Comparison of ENCODE assay signal across 2 cellular contexts in the genomic region with DNA sequence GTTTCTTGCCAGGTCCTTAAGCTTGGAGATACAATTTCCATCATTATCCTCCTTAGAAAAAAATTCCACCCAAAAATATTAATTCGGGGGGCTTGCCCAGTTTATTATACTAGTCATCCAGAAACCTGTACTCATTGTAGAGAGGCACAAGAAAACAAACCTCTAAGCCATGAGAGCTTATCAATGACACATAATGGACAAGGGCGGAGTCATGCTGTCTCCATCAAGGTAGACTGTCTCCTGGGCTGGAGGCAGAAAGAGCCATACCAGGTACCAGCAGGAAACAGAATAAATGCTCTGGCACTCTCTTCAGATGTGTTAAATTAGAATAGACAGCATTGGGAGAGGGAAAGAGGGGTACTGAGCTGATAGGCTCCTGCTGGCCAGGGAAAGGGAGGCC.
TF ChIP-seq lines count a peak whose summit lies in the region.

No MANE protein-coding gene starts in this region.

TF ChIP-seq in SK-N-SH, 30 proteins besides CTCF, POLR2A, EP300 and RAD21 (continued from another document):
- TF ChIP-seq, protein P1, sequence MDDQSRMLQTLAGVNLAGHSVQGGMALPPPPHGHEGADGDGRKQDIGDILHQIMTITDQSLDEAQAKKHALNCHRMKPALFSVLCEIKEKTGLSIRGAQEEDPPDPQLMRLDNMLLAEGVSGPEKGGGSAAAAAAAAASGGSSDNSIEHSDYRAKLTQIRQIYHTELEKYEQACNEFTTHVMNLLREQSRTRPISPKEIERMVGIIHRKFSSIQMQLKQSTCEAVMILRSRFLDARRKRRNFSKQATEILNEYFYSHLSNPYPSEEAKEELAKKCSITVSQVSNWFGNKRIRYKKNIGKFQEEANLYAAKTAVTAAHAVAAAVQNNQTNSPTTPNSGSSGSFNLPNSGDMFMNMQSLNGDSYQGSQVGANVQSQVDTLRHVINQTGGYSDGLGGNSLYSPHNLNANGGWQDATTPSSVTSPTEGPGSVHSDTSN (IDR thresholded peaks at IDR 0.05) = no peak
- no peak for TF ChIP-seq JUND (IDR thresholded peaks at IDR 0.05)

TF ChIP-seq in SK-N-SH treated with all-trans-retinoic acid at 6 μM for 48 hours, 23 proteins besides CTCF, POLR2A, EP300 and RAD21 (continued from another document):
- TF ChIP-seq ISL1 (CRISPR knock-in tag; IDR thresholded peaks at IDR 0.05) (no peak), ESRRG (CRISPR knock-in tag; IDR thresholded peaks at IDR 0.05) (no peak), ZNF565 (CRISPR knock-in tag; conservative IDR thresholded peaks at IDR 0.05; ENCODE audit: low read depth) (no peak)
- TF ChIP-seq, protein P2, sequence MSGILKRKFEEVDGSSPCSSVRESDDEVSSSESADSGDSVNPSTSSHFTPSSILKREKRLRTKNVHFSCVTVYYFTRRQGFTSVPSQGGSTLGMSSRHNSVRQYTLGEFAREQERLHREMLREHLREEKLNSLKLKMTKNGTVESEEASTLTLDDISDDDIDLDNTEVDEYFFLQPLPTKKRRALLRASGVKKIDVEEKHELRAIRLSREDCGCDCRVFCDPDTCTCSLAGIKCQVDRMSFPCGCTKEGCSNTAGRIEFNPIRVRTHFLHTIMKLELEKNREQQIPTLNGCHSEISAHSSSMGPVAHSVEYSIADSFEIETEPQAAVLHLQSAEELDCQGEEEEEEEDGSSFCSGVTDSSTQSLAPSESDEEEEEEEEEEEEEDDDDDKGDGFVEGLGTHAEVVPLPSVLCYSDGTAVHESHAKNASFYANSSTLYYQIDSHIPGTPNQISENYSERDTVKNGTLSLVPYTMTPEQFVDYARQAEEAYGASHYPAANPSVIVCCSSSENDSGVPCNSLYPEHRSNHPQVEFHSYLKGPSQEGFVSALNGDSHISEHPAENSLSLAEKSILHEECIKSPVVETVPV (CRISPR knock-in tag; IDR thresholded peaks at IDR 0.05) = no peak
